29 cellular contexts compared by ENCODE assay signal in genomic region chr1:239725371-239725770, GRCh38.
"Had no signal": no experiment of that assay in that cellular context is flagged by ENCODE, and none has a peak within 500 bp of the region (broad histone marks: within the 10 kb centered on the region; RNA-seq: fewer than 3 reads in every experiment).

No MANE protein-coding gene starts in this region.

- DNase-seq: activated B cell treated with CpG ODN at 0.5 μM for 24 hours; activated CD4-positive, alpha-beta memory T cell treated with anti-CD3 and anti-CD28 coated beads for 36 hours; activated CD4-positive, alpha-beta T cell treated with anti-CD3 and anti-CD28 coated beads, Interleukin-2, amount 10 ng/mL, durations not matched to agents 24 days and 14 days; activated CD8-positive, alpha-beta memory T cell treated with anti-CD3 and anti-CD28 coated beads, Interleukin-2, amount 10 ng/mL, durations not matched to agents 7 days and 5 days; activated CD8-positive, alpha-beta memory T cell treated with anti-CD3 and anti-CD28 coated beads, Interleukin-2, amount 50 U/mL, for 4 hours; activated CD8-positive, alpha-beta T cell treated with anti-CD3 and anti-CD28 coated beads, Interleukin-2, amount 10 ng/mL, durations not matched to agents 7 days and 5 days; activated effector memory CD4-positive, alpha-beta T cell treated with anti-CD3 and anti-CD28 coated beads, Interleukin-2, amount 50 U/mL, for 16 hours; activated naive CD4-positive, alpha-beta T cell treated with anti-CD3 and anti-CD28 coated beads for 36 hours; activated naive CD8-positive, alpha-beta T cell treated with anti-CD3 and anti-CD28 coated beads for 36 hours; activated naive CD8-positive, alpha-beta T cell treated with anti-CD3 and anti-CD28 coated beads, Interleukin-2, amount 50 U/mL, for 24 hours; activated T-cell treated with anti-CD3 and anti-CD28 coated beads, Interleukin-2, amount 50 U/mL, for 1 hour; activated T-cell treated with anti-CD3 and anti-CD28 coated beads, Interleukin-2, amount 50 U/mL, for 48 hours; adrenal gland; amygdala; aorta; caudate nucleus; cortex of kidney; dermis blood vessel endothelial cell; effector memory CD4-positive, alpha-beta T cell; endodermal cell; foreskin fibroblast; head of caudate nucleus; T-helper 2 cell had no signal

- H3K4me1 Mint-ChIP-seq: activated B cell treated with CpG ODN at 0.5 μM for 24 hours had no signal

- H3K27ac Mint-ChIP-seq: activated B cell treated with CpG ODN at 0.5 μM for 24 hours; activated CD4-positive, alpha-beta memory T cell treated with anti-CD3 and anti-CD28 coated beads for 36 hours; activated CD4-positive, alpha-beta T cell treated with anti-CD3 and anti-CD28 coated beads, Interleukin-2, amount 10 ng/mL, durations not matched to agents 24 days and 14 days; activated CD8-positive, alpha-beta memory T cell treated with anti-CD3 and anti-CD28 coated beads, Interleukin-2, amount 10 ng/mL, durations not matched to agents 7 days and 5 days; activated CD8-positive, alpha-beta T cell treated with anti-CD3 and anti-CD28 coated beads, Interleukin-2, amount 10 ng/mL, durations not matched to agents 7 days and 5 days; activated naive CD4-positive, alpha-beta T cell treated with anti-CD3 and anti-CD28 coated beads for 36 hours; activated naive CD8-positive, alpha-beta T cell treated with anti-CD3 and anti-CD28 coated beads for 36 hours; activated naive CD8-positive, alpha-beta T cell treated with anti-CD3 and anti-CD28 coated beads, Interleukin-2, amount 50 U/mL, for 24 hours; activated T-helper 1 cell treated with anti-CD3 and anti-CD28 coated beads, Interleukin-12 subunit alpha, Interleukin-12 subunit beta, Interleukin-2, Interleukin-4 antibody, amounts not matched to agents 30 ng/mL and 10 ng/mL and 1 ng/mL, durations not matched to agents 14 hours and 24 hours and 36 hours; activated T-helper 2 cell treated with anti-CD3 and anti-CD28 coated beads, Interferon-gamma antibody, Interleukin-2, Interleukin-4, amounts not matched to agents 10 μg/mL and 5 μg/mL and 100 μg/mL, durations not matched to agents 14 hours and 24 hours and 36 hours; endodermal cell had no signal

- H3K4me3 Mint-ChIP-seq: activated B cell treated with CpG ODN at 0.5 μM for 24 hours; activated CD4-positive, alpha-beta memory T cell treated with anti-CD3 and anti-CD28 coated beads for 36 hours; activated CD4-positive, alpha-beta T cell treated with anti-CD3 and anti-CD28 coated beads, Interleukin-2, amount 10 ng/mL, durations not matched to agents 24 days and 14 days; activated CD8-positive, alpha-beta memory T cell treated with anti-CD3 and anti-CD28 coated beads, Interleukin-2, amount 10 ng/mL, durations not matched to agents 7 days and 5 days; activated CD8-positive, alpha-beta T cell treated with anti-CD3 and anti-CD28 coated beads, Interleukin-2, amount 10 ng/mL, durations not matched to agents 7 days and 5 days; activated naive CD4-positive, alpha-beta T cell treated with anti-CD3 and anti-CD28 coated beads for 36 hours; activated naive CD4-positive, alpha-beta T cell treated with anti-CD3 and anti-CD28 coated beads, Interleukin-2, amount 50 U/mL, for 24 hours; activated naive CD8-positive, alpha-beta T cell treated with anti-CD3 and anti-CD28 coated beads for 36 hours; activated naive CD8-positive, alpha-beta T cell treated with anti-CD3 and anti-CD28 coated beads, Interleukin-2, amount 50 U/mL, for 24 hours; activated T-helper 1 cell treated with anti-CD3 and anti-CD28 coated beads, Interleukin-12 subunit alpha, Interleukin-12 subunit beta, Interleukin-2, Interleukin-4 antibody, amounts not matched to agents 30 ng/mL and 10 ng/mL and 1 ng/mL, durations not matched to agents 14 hours and 24 hours and 36 hours; endodermal cell had no signal

- H3K27me3 Mint-ChIP-seq: activated B cell treated with CpG ODN at 0.5 μM for 24 hours; activated CD4-positive, alpha-beta memory T cell treated with anti-CD3 and anti-CD28 coated beads for 36 hours; activated CD4-positive, alpha-beta T cell treated with anti-CD3 and anti-CD28 coated beads, Interleukin-2, amount 10 ng/mL, durations not matched to agents 24 days and 14 days; activated CD8-positive, alpha-beta memory T cell treated with anti-CD3 and anti-CD28 coated beads, Interleukin-2, amount 10 ng/mL, durations not matched to agents 7 days and 5 days; activated naive CD4-positive, alpha-beta T cell treated with anti-CD3 and anti-CD28 coated beads, Interleukin-2, amount 50 U/mL, for 24 hours; activated naive CD8-positive, alpha-beta T cell treated with anti-CD3 and anti-CD28 coated beads for 36 hours; activated naive CD8-positive, alpha-beta T cell treated with anti-CD3 and anti-CD28 coated beads, Interleukin-2, amount 50 U/mL, for 24 hours had no signal

- H3K36me3 ChIP-seq: adrenal gland had no signal

- H3K27me3 ChIP-seq: adrenal gland, body of pancreas had no signal

- H3K9me3 Mint-ChIP-seq: activated B cell treated with CpG ODN at 0.5 μM for 24 hours; activated naive CD4-positive, alpha-beta T cell treated with anti-CD3 and anti-CD28 coated beads, Interleukin-2, amount 50 U/mL, for 24 hours; activated T-helper 1 cell treated with anti-CD3 and anti-CD28 coated beads, Interleukin-12 subunit alpha, Interleukin-12 subunit beta, Interleukin-2, Interleukin-4 antibody, amounts not matched to agents 30 ng/mL and 10 ng/mL and 1 ng/mL, durations not matched to agents 14 hours and 24 hours and 36 hours; endodermal cell had no signal

- H3K9me3 ChIP-seq: adrenal gland, body of pancreas had no signal

- H3K4me1 ChIP-seq: adrenal gland had no signal

- H3K27ac ChIP-seq: adrenal gland, body of pancreas had no signal

- H3K4me3 ChIP-seq: adrenal gland, body of pancreas had no signal

- ATAC-seq: activated CD4-positive, CD25-positive, alpha-beta regulatory T cell treated with anti-CD3 and anti-CD28 coated beads, Interleukin-2, amount 50 U/mL, for 24 hours; activated CD8-positive, alpha-beta memory T cell treated with anti-CD3 and anti-CD28 coated beads, Interleukin-2, amount 10 ng/mL, durations not matched to agents 7 days and 5 days; activated CD8-positive, alpha-beta T cell treated with anti-CD3 and anti-CD28 coated beads, Interleukin-2, amount 10 ng/mL, durations not matched to agents 7 days and 5 days; activated naive CD8-positive, alpha-beta T cell treated with anti-CD3 and anti-CD28 coated beads, Interleukin-2, amount 50 U/mL, for 24 hours; body of pancreas; esophagus mucosa had no signal
